In genomic region chr10:73785721-73786511, GRCh38 we compare ENCODE assay signal across 1 cellular context.
TF ChIP-seq lines count a peak whose summit lies in the region.

No MANE protein-coding gene starts in this region.

TF ChIP-seq in K562, 482 proteins besides CTCF, POLR2A, EP300 and RAD21 (continued from another document):
- TF ChIP-seq ZBTB2 (IDR thresholded peaks at IDR 0.05): peak; percentile 50; the same call in 1 of the 2 replicates
- peak; percentile 92 for TF ChIP-seq REST (CRISPR knock-in tag; IDR thresholded peaks at IDR 0.05; ENCODE audit: low read depth)
- TF ChIP-seq TAF15 (IDR thresholded peaks at IDR 0.05; ENCODE audit: low read depth, low read length): no peak
- TF ChIP-seq AFF4 (CRISPR knock-in tag; IDR thresholded peaks at IDR 0.05): 0 out of 2 replicates have a peak, but pooled peaks have one; percentile 35
- peak; percentile 29; the same call in 1 of the 2 replicates for TF ChIP-seq MTA3 (IDR thresholded peaks at IDR 0.05; ENCODE audit: borderline replicate concordance)
- TF ChIP-seq ZC3H11A (IDR thresholded peaks at IDR 0.05; ENCODE audit: low read depth, low read length): 0 out of 2 replicates have a peak, but pooled peaks have one; percentile 9
- no peak for TF ChIP-seq CREB1 (IDR thresholded peaks at IDR 0.05)
- TF ChIP-seq CREB1 (CRISPR knock-in tag; IDR thresholded peaks at IDR 0.05): peak; percentile 44; the same call in 1 of the 2 replicates
- TF ChIP-seq SRF (CRISPR knock-in tag; IDR thresholded peaks at IDR 0.05): peak in 1 of 2 experiments; percentile 62; a peak in 1 of 4 replicates
- TF ChIP-seq FOXP1 (CRISPR knock-in tag; IDR thresholded peaks at IDR 0.05): peak; percentile 62; the same call in 1 of the 2 replicates
- TF ChIP-seq COPS2 (conservative IDR thresholded peaks at IDR 0.05): no peak
- TF ChIP-seq POLR2B (IDR thresholded peaks at IDR 0.05; ENCODE audit: low read depth, partially characterized antibody): no peak
